Comparison of ENCODE assay signal across 8 cellular contexts in genomic region chr1:155261888-155262673, GRCh38. TPM values are rescaled to one million over a fixed set of nuclear protein-coding genes. Genes with fewer than 3 reads are reported as not detected.
A peak's percentile ranks its signal among the peaks of the same experiment; 100 is the strongest.
DNase-seq lines count a peak whose midpoint lies in the region; ATAC-seq, FAIRE-seq and TF ChIP-seq lines count a peak whose summit lies in the region.

SCAMP3 (minus strand) TSS chr1:155262360; CDS start chr1:155262151, 209 bp downstream.

- ATAC-seq in GM18870 (IDR thresholded peaks at IDR 0.05; ENCODE audit: unreplicated experiment) (peak; percentile 86), HG03135 (IDR thresholded peaks at IDR 0.05; ENCODE audit: unreplicated experiment) (peak; percentile 90)

- peaks cover 20% of the 10 kb centered on the region for H3K36me3 ChIP-seq in ACC112 (ENCODE audit: insufficient read depth, low read length)
- H3K36me3 ChIP-seq in breast epithelium: peaks cover 11% of the 10 kb centered on the region
- peaks cover 10 to 12% of the 10 kb centered on the region in 2 donors for H3K36me3 ChIP-seq in small intestine (ENCODE audit: control insufficient read depth in 2 of 2, insufficient read depth in 2 of 2, low read length in 2 of 2)

- intact Hi-C loops in breast epithelium (cut with DNase I; ENCODE audit: low total_unique reads): no loop called here

- DNase-seq in NCI-H2196 treated with DMSO at 0.1 percent for 48 hours (lab: John Stamatoyannopoulos, UW; ENCODE audit: unreplicated experiment) (peak; percentile 96), breast epithelium (ENCODE audit: low spot score in 2 of 2) (peak; percentile 94 to 97), iPS-NIHi11 (ENCODE audit: low spot score) (peak; percentile 99), small intestine (peak; percentile 99)

- no peak for FAIRE-seq in small intestine (lab: Jason Lieb, UNC)

- H3K4me1 ChIP-seq in ACC112 (ENCODE audit: control insufficient read depth, insufficient read depth, low read length, unreplicated experiment) (peaks cover 6% of the 10 kb centered on the region), breast epithelium (peaks cover 5 to 9% of the 10 kb centered on the region in 2 donors), small intestine (ENCODE audit: control insufficient read depth in 2 of 2, insufficient read depth in 1 of 2, low read depth in 1 of 2, low read length in 1 of 2) (peaks cover 0 to 9% of the 10 kb centered on the region in 2 donors)

- TF ChIP-seq CTCF in VCaP (conservative IDR thresholded peaks at IDR 0.05) (no peak), breast epithelium (IDR thresholded peaks at IDR 0.05) (no peak)

- no peaks in the 10 kb centered on the region for H3K27me3 ChIP-seq in ACC112 (ENCODE audit: insufficient read depth, low read length)
- H3K27me3 ChIP-seq in breast epithelium: no peaks in the 10 kb centered on the region
- H3K27me3 ChIP-seq in small intestine (ENCODE audit: control insufficient read depth in 2 of 2, insufficient read depth in 2 of 2, low read length in 2 of 2): no peaks in the 10 kb centered on the region

- H3K9me3 ChIP-seq in breast epithelium (no peaks in the 10 kb centered on the region), small intestine (ENCODE audit: control insufficient read depth, low read depth) (no peaks in the 10 kb centered on the region)

- H3K79me2 ChIP-seq in ACC112 (ENCODE audit: control insufficient read depth, insufficient read depth, low read length, unreplicated experiment): peaks cover 17% of the 10 kb centered on the region

- H2AFZ ChIP-seq in ACC112 (ENCODE audit: low read length, unreplicated experiment): peak within 1 kb of the TSS; percentile 88

- peak within 1 kb of the TSS; percentile 98 for H3K4me3 ChIP-seq in ACC112 (ENCODE audit: low read depth, low read length)
- peak within 1 kb of the TSS; percentile 52 to 76 (median 76) for H3K4me3 ChIP-seq in breast epithelium
- peak within 1 kb of the TSS; percentile 59 to 75 for H3K4me3 ChIP-seq in small intestine (ENCODE audit: low read depth in 1 of 2, low read length in 2 of 2)

- H3K27ac ChIP-seq in ACC112 (ENCODE audit: low read depth, low read length): peak within 1 kb of the TSS; percentile 59
- H3K27ac ChIP-seq in VCaP: peak within 1 kb of the TSS; percentile 81
- H3K27ac ChIP-seq in breast epithelium: peak within 1 kb of the TSS; percentile 80 to 88
- H3K27ac ChIP-seq in small intestine (ENCODE audit: low read depth in 1 of 2, low read length in 1 of 2): peak within 1 kb of the TSS; percentile 70 to 81

- WGBS in small intestine, 3 donors: 0 to 1% (median 1%) methylated on average over 43 to 47 of the region's 47 CpGs

- TF ChIP-seq POLR2A in breast epithelium (IDR thresholded peaks at IDR 0.05): peak; percentile 32

RNA-seq across cellular contexts. Expression of gene SCAMP3, which starts in this region (rescaled TPM):
- 10 to 100 TPM; 64.9 to 72.0 (median 68.3) TPM for total RNA-seq in breast epithelium
- polyA plus RNA-seq in small intestine: 10 to 100 TPM; 32.7 to 61.8 (median 49.7) TPM

Comparison
In these comparisons a context has a peak if more than half of its experiments do, and no peak if none do; other contexts are left out.
1. Peak in every context shown above with its lines: DNase-seq, ATAC-seq, H3K4me3 ChIP-seq and H3K27ac ChIP-seq.